ENCODE assay signal across 15 cellular contexts in genomic region chr11:130408401-130408890, GRCh38. TPM values are rescaled to one million over a fixed set of nuclear protein-coding genes. Genes with fewer than 3 reads are reported as not detected.
DNase-seq lines count a peak whose midpoint lies in the region; ATAC-seq and TF ChIP-seq lines count a peak whose summit lies in the region.
"Had no signal": no experiment of that assay in that cellular context is flagged by ENCODE, and none has a peak within 500 bp of the region (broad histone marks: within the 10 kb centered on the region; RNA-seq: fewer than 3 reads in every experiment).

No MANE protein-coding gene starts in this region.

- H3K36me3 ChIP-seq in PC-3 (ENCODE audit: low read depth, low read length), result no peaks in the 10 kb centered on the region
- no peaks in the 10 kb centered on the region for H3K36me3 ChIP-seq in esophagus squamous epithelium
- peaks cover 0 to 6% (median 0%) of the 10 kb centered on the region in 4 donors for H3K36me3 ChIP-seq in sigmoid colon
- no peaks in the 10 kb centered on the region for H3K36me3 ChIP-seq in uterus

- H2AFZ ChIP-seq in PC-3 (ENCODE audit: low read length), result no peak overlapping the region
- H2AFZ ChIP-seq: GM23338 had no signal

- intact Hi-C loops in PC-3 (cut with micrococcal nuclease) (no loop called here), esophagus squamous epithelium (cut with DNase I) (no loop called here), sigmoid colon (cut with DNase I) (loop anchor here (2.0 to 10.0 kb wide), 2 partner anchors 18 to 334 kb away; no protein-coding TSS in a partner anchor), uterus (cut with DNase I; ENCODE audit: low total_unique reads) (no loop called here), head of caudate nucleus (cut with DNase I) (loop anchor here (10.0 kb wide), 1 partner anchor 94 kb away; the partner anchor contains the start of gene ZBTB44)

- TF ChIP-seq CTCF in PC-3 (conservative IDR thresholded peaks at IDR 0.05; ENCODE audit: low read depth, low read length) (no peak), esophagus squamous epithelium (IDR thresholded peaks at IDR 0.05) (no peak), sigmoid colon (IDR thresholded peaks at IDR 0.05) (no peak), uterus (IDR thresholded peaks at IDR 0.05) (no peak)

- no TSS peak for BruUV-seq in PC-3 (replicated peaks; lab: Mats Ljungman, UMichigan)

- H3F3A ChIP-seq in PC-3 (ENCODE audit: low read length, unreplicated experiment), result no peaks in the 10 kb centered on the region

- H3K79me2 ChIP-seq in PC-3 (ENCODE audit: low read length), result no peaks in the 10 kb centered on the region

- peaks cover 28% of the 10 kb centered on the region for H3K4me1 ChIP-seq in PC-3 (ENCODE audit: insufficient read depth, low read length)
- peaks cover 0 to 26% (median 14%) of the 10 kb centered on the region in 3 donors for H3K4me1 ChIP-seq in esophagus squamous epithelium
- H3K4me1 ChIP-seq in sigmoid colon, result peaks cover 0 to 67% (median 61%) of the 10 kb centered on the region in 4 donors
- H3K4me1 ChIP-seq in uterus, result peaks cover 0 to 6% of the 10 kb centered on the region in 2 donors

- H4K20me1 ChIP-seq in PC-3 (ENCODE audit: low read length), result no peaks in the 10 kb centered on the region

- 85 to 100% methylated on average over 9 to 11 of the region's 18 CpGs for WGBS in esophagus squamous epithelium, 2 donors
- WGBS in sigmoid colon, 2 donors, result 88% methylated on average over 18 of the region's 18 CpGs

- no peaks in the 10 kb centered on the region; the same call in 1 of the 2 replicates for H3K27me3 ChIP-seq in PC-3 (ENCODE audit: low read length)
- H3K27me3 ChIP-seq in esophagus squamous epithelium, result peaks cover 0 to 8% (median 0%) of the 10 kb centered on the region in 4 donors
- H3K27me3 ChIP-seq in sigmoid colon, result no peaks in the 10 kb centered on the region
- H3K27me3 ChIP-seq in uterus, result no peaks in the 10 kb centered on the region

- H3K9me3 ChIP-seq in PC-3 (ENCODE audit: low read length), result no peaks in the 10 kb centered on the region
- no peaks in the 10 kb centered on the region for H3K9me3 ChIP-seq in esophagus squamous epithelium
- no peaks in the 10 kb centered on the region for H3K9me3 ChIP-seq in sigmoid colon
- no peaks in the 10 kb centered on the region for H3K9me3 ChIP-seq in uterus

- CTCF ChIA-PET in PC-3 (lab: Charles Lee), result interaction anchor here (1.0 to 1.1 kb wide), 2 partner anchors 18 to 196 kb away, joined by 3 to 4 read pairs; no protein-coding TSS in a partner anchor

- no peaks in the 10 kb centered on the region for H3K9me2 ChIP-seq in PC-3 (replicated peaks; ENCODE audit: low read length)

- ATAC-seq in PC-3, result no peak
- ATAC-seq in GM21515 (IDR thresholded peaks at IDR 0.05; ENCODE audit: unreplicated experiment), result no peak
- ATAC-seq: CD8-positive, alpha-beta T cell; GM23338 had no signal

- POLR2A ChIA-PET in PC-3 (lab: Charles Lee; ENCODE audit: unreplicated experiment), result interaction anchor here (0.6 kb wide), 1 partner anchor 461 kb away, joined by 4 read pairs; no protein-coding TSS in a partner anchor

- no peak overlapping the region for H3K4me3 ChIP-seq in PC-3 (ENCODE audit: low read length)
- H3K4me3 ChIP-seq in esophagus squamous epithelium, result no peak overlapping the region
- no peak overlapping the region for H3K4me3 ChIP-seq in sigmoid colon
- no peak overlapping the region for H3K4me3 ChIP-seq in uterus
- H3K4me3 ChIP-seq: GM23338 had no signal

- DNase-seq in PC-3 (no peak), esophagus squamous epithelium (lab: John Stamatoyannopoulos, UW) (no peak), sigmoid colon (no peak), uterus (no peak), head of caudate nucleus (no peak)
- DNase-seq in activated CD4-positive, CD25-positive, alpha-beta regulatory T cell treated with anti-CD3 and anti-CD28 coated beads, Interleukin-2, amount 50 U/mL, for 72 hours, result no peak
- DNase-seq: CD8-positive, alpha-beta T cell; GF-D8; KBM-7; NCI-H1694; NCI-H2107; NCI-H345; SHP77 had no signal

- no peak overlapping the region for H3K9ac ChIP-seq in PC-3 (ENCODE audit: low read length)

- peak overlapping the region; percentile 9; the same call in 1 of the 2 replicates for H3K27ac ChIP-seq in PC-3 (ENCODE audit: low read length)
- peak overlapping the region in 3 of 4 donors; percentile 16 to 38 (median 25) for H3K27ac ChIP-seq in esophagus squamous epithelium
- peak overlapping the region; percentile 45 to 83 (median 78) for H3K27ac ChIP-seq in sigmoid colon
- peak overlapping the region; percentile 69 to 74 for H3K27ac ChIP-seq in uterus

- no peak for TF ChIP-seq EP300 in sigmoid colon (IDR thresholded peaks at IDR 0.05)

- TF ChIP-seq POLR2A in esophagus squamous epithelium (IDR thresholded peaks at IDR 0.05) (no peak), sigmoid colon (IDR thresholded peaks at IDR 0.05) (no peak), uterus (IDR thresholded peaks at IDR 0.05) (no peak)

- H3K4me2 ChIP-seq in PC-3 (ENCODE audit: low read length), result peak overlapping the region; percentile 31
- H3K4me2 ChIP-seq: GM23338 had no signal

RNA-seq across cellular contexts. Expression of gene ADAMTS8, which starts 20.0 kb away (rescaled TPM):
- total RNA-seq in PC-3 (2014; rRNA removed), result 0.12 TPM in 1 of 2 replicates, not detected in the other
- total RNA-seq in esophagus squamous epithelium, result 1 to 10 TPM in 3 of 4 donors, under 1 TPM in 1; 0.83 to 8.8 (median 1.8) TPM
- 10 to 100 TPM in 1 of 4 donors, 1 to 10 TPM in 3; 3.5 to 11.9 (median 6.7) TPM for total RNA-seq in sigmoid colon
- 1 to 10 TPM in 1 of 3 donors, under 1 TPM in 1, not detected in 1; under 0.01 to 3.3 TPM for polyA plus RNA-seq in sigmoid colon
- total RNA-seq in uterus, result 1 to 10 TPM; 1.2 to 7.3 (median 4.6) TPM
- total RNA-seq: CD8-positive, alpha-beta T cell had no signal

RNA-seq across cellular contexts. Expression of gene ADAMTS15, which starts 40.0 kb away (rescaled TPM):
- total RNA-seq in PC-3 (2014; rRNA removed) (16.8 and 21.7 TPM in 2 replicates), esophagus squamous epithelium (1 to 10 TPM in 3 of 4 donors, under 1 TPM in 1; 0.11 to 5.7 (median 2.1) TPM), sigmoid colon (1 to 10 TPM; 2.1 to 8.9 (median 3.2) TPM), uterus (10 to 100 TPM in 1 of 4 donors, 1 to 10 TPM in 3; 2.0 to 16.6 (median 6.1) TPM)
- 1 to 10 TPM in 1 of 3 donors, under 1 TPM in 2; 0.46 to 6.1 (median 0.60) TPM for polyA plus RNA-seq in sigmoid colon
- total RNA-seq: CD8-positive, alpha-beta T cell had no signal

Comparison
In these comparisons a context has a peak if more than half of its experiments do, and no peak if none do; other contexts are left out.
1. H3K27ac ChIP-seq: peak in every context shown above with its lines; median percentile 78 in sigmoid colon; 72 in uterus; 25 in esophagus squamous epithelium; 9 in PC-3.
2. intact Hi-C loops: an anchor here in sigmoid colon (2.0 to 10.0 kb wide) and head of caudate nucleus (10.0 kb wide); none called in PC-3, esophagus squamous epithelium and uterus.